24 cellular contexts compared by ENCODE assay signal in genomic region chr9:93658184-93658925, GRCh38.
A peak's percentile ranks its signal among the peaks of the same experiment; 100 is the strongest.
DNase-seq lines count a peak whose midpoint lies in the region; ATAC-seq and TF ChIP-seq lines count a peak whose summit lies in the region.
"Had no signal": no experiment of that assay in that cellular context is flagged by ENCODE, and none has a peak within 500 bp of the region (broad histone marks: within the 10 kb centered on the region; RNA-seq: fewer than 3 reads in every experiment).

No MANE protein-coding gene starts in this region.

- POLR2A ChIA-PET in activated naive CD8-positive, alpha-beta T cell treated with anti-CD3 and anti-CD28 coated beads, Interleukin-2, amount 10 ng/mL, durations not matched to agents 7 days and 5 days (lab: Charles Lee) = no interaction called here

- DNase-seq in activated naive CD8-positive, alpha-beta T cell treated with anti-CD3 and anti-CD28 coated beads, Interleukin-2, amount 10 ng/mL, durations not matched to agents 7 days and 5 days = peak; percentile 22
- DNase-seq in activated naive CD8-positive, alpha-beta T cell treated with anti-CD3 and anti-CD28 coated beads for 36 hours = no peak
- DNase-seq in chondrocyte (ENCODE audit: low spot score) = peak; percentile 82
- peak; percentile 82 for DNase-seq in mesenteric fat pad (ENCODE audit: low spot score)
- peak; percentile 51 for DNase-seq in upper lobe of right lung
- DNase-seq in HPDE6-E6E7 (ENCODE audit: extremely low spot score) = no peak
- no peak for DNase-seq in osteocyte (ENCODE audit: extremely low spot score, unreplicated experiment)
- DNase-seq in substantia nigra (lab: John Stamatoyannopoulos, UW) = no peak
- DNase-seq: activated CD4-positive, alpha-beta T cell treated with anti-CD3 and anti-CD28 coated beads for 1 hour; activated T-cell treated with anti-CD3 and anti-CD28 coated beads, Interleukin-2, amount 50 U/mL, for 72 hours; DMS79; GF-D8; HCEC 1CT; kidney glomerular epithelial cell; mesendoderm; naive B cell; NCI-H1092 treated with DMSO at 0.1 percent for 48 hours; NCI-H187 treated with DMSO at 0.1 percent for 48 hours; NCI-H526 treated with DMSO at 0.1 percent for 48 hours had no signal

- H3K4me3 ChIP-seq in upper lobe of right lung = no peak overlapping the region
- H3K4me3 ChIP-seq: body of pancreas, upper lobe of left lung had no signal

- H3K27ac ChIP-seq in upper lobe of right lung = no peak overlapping the region
- H3K27ac ChIP-seq in substantia nigra (ENCODE audit: low read depth, low read length, poor library complexity, severe bottlenecking) = no peak overlapping the region
- H3K27ac ChIP-seq: body of pancreas, epithelial cell of prostate, HL-60, upper lobe of left lung had no signal

- H3K27me3 Mint-ChIP-seq in activated naive CD8-positive, alpha-beta T cell treated with anti-CD3 and anti-CD28 coated beads, Interleukin-2, amount 10 ng/mL, durations not matched to agents 7 days and 5 days = no peaks in the 10 kb centered on the region
- no peaks in the 10 kb centered on the region for H3K27me3 Mint-ChIP-seq in activated naive CD8-positive, alpha-beta T cell treated with anti-CD3 and anti-CD28 coated beads for 36 hours
- H3K27me3 Mint-ChIP-seq in chondrocyte (ENCODE audit: low read depth) (no peaks in the 10 kb centered on the region), osteocyte (ENCODE audit: unreplicated experiment) (no peaks in the 10 kb centered on the region)
- H3K27me3 Mint-ChIP-seq: naive B cell had no signal

- H3K4me3 Mint-ChIP-seq in activated naive CD8-positive, alpha-beta T cell treated with anti-CD3 and anti-CD28 coated beads, Interleukin-2, amount 10 ng/mL, durations not matched to agents 7 days and 5 days = no peak overlapping the region
- no peak overlapping the region for H3K4me3 Mint-ChIP-seq in activated naive CD8-positive, alpha-beta T cell treated with anti-CD3 and anti-CD28 coated beads for 36 hours
- H3K4me3 Mint-ChIP-seq in chondrocyte (ENCODE audit: unreplicated experiment) (no peak overlapping the region), osteocyte (ENCODE audit: unreplicated experiment) (no peak overlapping the region)
- H3K4me3 Mint-ChIP-seq: activated T-cell treated with anti-CD3 and anti-CD28 coated beads, Interleukin-2, amount 50 U/mL, for 72 hours; naive B cell had no signal

- no peaks in the 10 kb centered on the region for H3K27me3 ChIP-seq in upper lobe of right lung
- H3K27me3 ChIP-seq: body of pancreas, upper lobe of left lung had no signal

- H3K36me3 ChIP-seq in upper lobe of right lung = peaks cover 63% of the 10 kb centered on the region

- H3K9me3 ChIP-seq in upper lobe of right lung = no peaks in the 10 kb centered on the region
- H3K9me3 ChIP-seq: body of pancreas, Caco-2, upper lobe of left lung had no signal

- no peak for ATAC-seq in activated naive CD8-positive, alpha-beta T cell treated with anti-CD3 and anti-CD28 coated beads, Interleukin-2, amount 10 ng/mL, durations not matched to agents 7 days and 5 days (ENCODE audit: low read depth)
- ATAC-seq in upper lobe of right lung = no peak
- ATAC-seq: activated T-cell treated with anti-CD3 and anti-CD28 coated beads, Interleukin-2, amount 50 U/mL, for 72 hours; body of pancreas had no signal

- no peak overlapping the region for H3K27ac Mint-ChIP-seq in activated naive CD8-positive, alpha-beta T cell treated with anti-CD3 and anti-CD28 coated beads, Interleukin-2, amount 10 ng/mL, durations not matched to agents 7 days and 5 days
- H3K27ac Mint-ChIP-seq in activated naive CD8-positive, alpha-beta T cell treated with anti-CD3 and anti-CD28 coated beads for 36 hours = no peak overlapping the region
- H3K27ac Mint-ChIP-seq in chondrocyte (ENCODE audit: unreplicated experiment) = no peak overlapping the region
- H3K27ac Mint-ChIP-seq in osteocyte (ENCODE audit: unreplicated experiment) = no peak overlapping the region
- H3K27ac Mint-ChIP-seq: activated T-cell treated with anti-CD3 and anti-CD28 coated beads, Interleukin-2, amount 50 U/mL, for 72 hours had no signal

- H3K4me1 ChIP-seq in upper lobe of right lung = no peaks in the 10 kb centered on the region
- H3K4me1 ChIP-seq: body of pancreas, Caco-2, upper lobe of left lung had no signal

- peaks cover 8% of the 10 kb centered on the region for H3K36me3 Mint-ChIP-seq in activated naive CD8-positive, alpha-beta T cell treated with anti-CD3 and anti-CD28 coated beads, Interleukin-2, amount 10 ng/mL, durations not matched to agents 7 days and 5 days
- H3K36me3 Mint-ChIP-seq in activated naive CD8-positive, alpha-beta T cell treated with anti-CD3 and anti-CD28 coated beads for 36 hours = no peaks in the 10 kb centered on the region
- H3K36me3 Mint-ChIP-seq in chondrocyte (ENCODE audit: low read depth) (peaks cover 17% of the 10 kb centered on the region), osteocyte (ENCODE audit: unreplicated experiment) (peaks cover 13% of the 10 kb centered on the region)

- no peaks in the 10 kb centered on the region for H3K9me3 Mint-ChIP-seq in activated naive CD8-positive, alpha-beta T cell treated with anti-CD3 and anti-CD28 coated beads, Interleukin-2, amount 10 ng/mL, durations not matched to agents 7 days and 5 days
- no peaks in the 10 kb centered on the region for H3K9me3 Mint-ChIP-seq in activated naive CD8-positive, alpha-beta T cell treated with anti-CD3 and anti-CD28 coated beads for 36 hours
- H3K9me3 Mint-ChIP-seq in chondrocyte (ENCODE audit: low read depth) = no peaks in the 10 kb centered on the region
- no peaks in the 10 kb centered on the region for H3K9me3 Mint-ChIP-seq in osteocyte (ENCODE audit: unreplicated experiment)
- H3K9me3 Mint-ChIP-seq: activated T-cell treated with anti-CD3 and anti-CD28 coated beads, Interleukin-2, amount 50 U/mL, for 72 hours; naive B cell had no signal

- intact Hi-C loops in upper lobe of right lung (cut with DNase I) = no loop called here

- no peak for TF ChIP-seq CTCF in chondrocyte (IDR thresholded peaks at IDR 0.05)
- no peak for TF ChIP-seq CTCF in upper lobe of right lung (IDR thresholded peaks at IDR 0.05)
- TF ChIP-seq CTCF in osteocyte (IDR thresholded peaks at IDR 0.05) = no peak

- no peaks in the 10 kb centered on the region for H3K4me1 Mint-ChIP-seq in activated naive CD8-positive, alpha-beta T cell treated with anti-CD3 and anti-CD28 coated beads, Interleukin-2, amount 10 ng/mL, durations not matched to agents 7 days and 5 days
- H3K4me1 Mint-ChIP-seq in activated naive CD8-positive, alpha-beta T cell treated with anti-CD3 and anti-CD28 coated beads for 36 hours = no peaks in the 10 kb centered on the region
- H3K4me1 Mint-ChIP-seq in chondrocyte (ENCODE audit: low read depth) (no peaks in the 10 kb centered on the region), osteocyte (ENCODE audit: unreplicated experiment) (no peaks in the 10 kb centered on the region)

Comparison
In these comparisons a context has a peak if more than half of its experiments do, and no peak if none do; other contexts are left out.
1. DNase-seq: peak in activated naive CD8-positive, alpha-beta T cell treated with anti-CD3 and anti-CD28 coated beads, Interleukin-2, amount 10 ng/mL, durations not matched to agents 7 days and 5 days (single experiment), chondrocyte (single experiment), mesenteric fat pad (single experiment) and upper lobe of right lung (single experiment); none in activated naive CD8-positive, alpha-beta T cell treated with anti-CD3 and anti-CD28 coated beads for 36 hours (single experiment), HPDE6-E6E7 (single experiment), osteocyte (single experiment) and substantia nigra (0 of 49).